Comparison of ENCODE assay signal across 8 cellular contexts in the genomic region with DNA sequence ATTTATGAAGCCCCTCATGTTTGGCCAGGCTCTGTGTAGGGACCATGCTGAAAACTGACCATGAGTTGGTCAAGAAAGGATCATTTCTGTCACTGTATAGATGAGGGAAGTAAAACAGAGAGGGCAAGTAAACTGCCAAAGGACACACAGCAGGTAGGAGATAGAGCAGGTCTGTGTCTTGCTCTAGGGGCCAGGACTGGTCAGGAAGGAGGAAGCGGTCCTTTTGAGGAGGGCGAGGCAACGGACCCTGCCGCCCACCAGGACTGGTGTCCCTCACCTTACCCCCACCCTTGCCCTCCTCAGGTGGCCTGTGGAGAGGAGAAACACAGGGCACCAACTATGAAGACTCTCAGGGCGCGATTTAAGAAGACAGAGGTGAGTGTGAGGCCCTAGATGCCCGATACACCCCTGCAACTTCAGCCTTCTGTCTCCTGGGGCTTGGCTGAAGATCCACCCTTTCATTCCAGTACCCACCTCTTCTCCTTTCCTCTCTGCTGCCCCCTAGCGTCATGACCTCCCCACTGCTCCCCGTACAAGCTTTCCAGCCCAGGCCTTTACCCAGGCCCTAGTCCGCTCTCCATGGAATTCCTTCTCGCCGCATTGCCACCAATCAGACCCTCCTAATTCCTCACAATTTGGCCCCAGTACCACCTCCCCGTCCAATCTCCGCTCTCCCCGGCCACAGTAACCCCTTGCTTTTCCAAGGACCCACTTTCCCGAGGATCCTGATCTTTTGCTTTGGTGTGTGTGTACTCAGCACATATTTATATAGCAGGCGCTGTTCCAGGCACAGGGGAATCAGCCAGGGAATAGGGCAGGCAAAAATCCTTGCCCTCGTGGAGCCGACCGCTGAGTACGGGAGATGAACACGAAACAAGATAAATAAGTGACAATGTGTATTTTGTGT. TPM values are rescaled to one million over a fixed set of nuclear protein-coding genes. Genes with fewer than 3 reads are reported as not detected.
DNase-seq lines count a peak whose midpoint lies in the region; ATAC-seq and TF ChIP-seq lines count a peak whose summit lies in the region.

No MANE protein-coding gene starts in this region.

- H3K27ac ChIP-seq in CD8-positive, alpha-beta T cell (ENCODE audit: low read depth, low read length): no peak overlapping the region
- H3K27ac ChIP-seq in neural progenitor cell: no peak overlapping the region
- no peak overlapping the region for H3K27ac ChIP-seq in stomach

- H3K27me3 ChIP-seq in CD8-positive, alpha-beta T cell (ENCODE audit: insufficient read depth, low read length): no peaks in the 10 kb centered on the region
- no peaks in the 10 kb centered on the region for H3K27me3 ChIP-seq in neural progenitor cell
- H3K27me3 ChIP-seq in stomach: peaks cover 0 to 36% (median 0%) of the 10 kb centered on the region in 3 donors

- peaks cover 7% of the 10 kb centered on the region for H3K79me2 ChIP-seq in neural progenitor cell (ENCODE audit: low read depth)

- peaks cover 17% of the 10 kb centered on the region for H3K4me1 Mint-ChIP-seq in CD8-positive, alpha-beta T cell (ENCODE audit: low read depth)
- peaks cover 11% of the 10 kb centered on the region for H3K4me1 Mint-ChIP-seq in neural progenitor cell

- no peak for TF ChIP-seq EP300 in stomach (IDR thresholded peaks at IDR 0.05)

- H3K9ac ChIP-seq in neural progenitor cell: no peak overlapping the region

- peak; percentile 52 for TF ChIP-seq CTCF in CD8-positive, alpha-beta T cell (IDR thresholded peaks at IDR 0.05)
- TF ChIP-seq CTCF in neural progenitor cell (IDR thresholded peaks at IDR 0.05) (peak; percentile 83), stomach (IDR thresholded peaks at IDR 0.05) (peak in 5 of 7 experiments; percentile 53 to 67 (median 65))

- peaks cover 17% of the 10 kb centered on the region for H3K4me1 ChIP-seq in CD8-positive, alpha-beta T cell (ENCODE audit: insufficient read depth, low read length)
- H3K4me1 ChIP-seq in neural progenitor cell (no peaks in the 10 kb centered on the region), stomach (peaks cover 12 to 30% (median 22%) of the 10 kb centered on the region in 4 donors)

- H3K27me3 Mint-ChIP-seq in CD8-positive, alpha-beta T cell (ENCODE audit: low read depth): peaks cover 2% of the 10 kb centered on the region
- H3K27me3 Mint-ChIP-seq in neural progenitor cell (ENCODE audit: insufficient read depth, low read depth): peaks cover 14% of the 10 kb centered on the region

- H3F3A ChIP-seq in neural progenitor cell (ENCODE audit: low read depth): peaks cover 6% of the 10 kb centered on the region

- peak; percentile 60 for ATAC-seq in CD8-positive, alpha-beta T cell
- ATAC-seq in GM21737 (IDR thresholded peaks at IDR 0.05; ENCODE audit: unreplicated experiment): no peak

- DNase-seq in CD8-positive, alpha-beta T cell: peak; percentile 53 to 84 (median 70)
- DNase-seq in HUDEP-2 (lab: John Stamatoyannopoulos, UW; ENCODE audit: unreplicated experiment in 76 of 76): peak in 69 of 76 experiments; percentile 20 to 97 (median 79)
- peak; percentile 83 for DNase-seq in OCI-M1 (lab: John Stamatoyannopoulos, UW)
- DNase-seq in activated T-cell treated with anti-CD3 and anti-CD28 coated beads for 4 hours: peak; percentile 76
- peak; percentile 54 for DNase-seq in fibroblast of gingiva (ENCODE audit: low read depth)
- DNase-seq in neural progenitor cell (ENCODE audit: low spot score): peak; percentile 90
- peak; percentile 86 for DNase-seq in stomach

- no peaks in the 10 kb centered on the region for H3K36me3 ChIP-seq in CD8-positive, alpha-beta T cell (ENCODE audit: insufficient read depth, low read length)
- no peaks in the 10 kb centered on the region for H3K36me3 ChIP-seq in neural progenitor cell
- no peaks in the 10 kb centered on the region for H3K36me3 ChIP-seq in stomach

- H3K27ac Mint-ChIP-seq in CD8-positive, alpha-beta T cell: no peak overlapping the region
- no peak overlapping the region for H3K27ac Mint-ChIP-seq in neural progenitor cell

- H3K4me2 ChIP-seq in neural progenitor cell: no peak overlapping the region

- H4K20me1 ChIP-seq in neural progenitor cell (ENCODE audit: low read depth): no peaks in the 10 kb centered on the region

- CTCF ChIA-PET in CD8-positive, alpha-beta T cell (lab: Charles Lee): interaction anchor here (1.7 to 4.3 kb wide), 2 partner anchors 15 to 177 kb away, joined by 4 to 13 read pairs; no protein-coding TSS in a partner anchor

- H3K4me3 Mint-ChIP-seq in CD8-positive, alpha-beta T cell: no peak overlapping the region
- peak overlapping the region; percentile 46 for H3K4me3 Mint-ChIP-seq in neural progenitor cell

- no peaks in the 10 kb centered on the region for H3K9me3 ChIP-seq in CD8-positive, alpha-beta T cell (ENCODE audit: low read length)
- H3K9me3 ChIP-seq in neural progenitor cell (ENCODE audit: low read depth) (no peaks in the 10 kb centered on the region), stomach (no peaks in the 10 kb centered on the region)

- H2AFZ ChIP-seq in neural progenitor cell (replicated peaks): peak overlapping the region; percentile 80

- intact Hi-C loops in CD8-positive, alpha-beta T cell (cut with DNase I, micrococcal nuclease): no loop called here
- intact Hi-C loops in stomach (cut with DNase I; ENCODE audit: low total_unique reads): loop anchor here (10.0 kb wide), 1 partner anchor 202 kb away; a partner anchor contains a TSS

- no peaks in the 10 kb centered on the region for H3K9me3 Mint-ChIP-seq in CD8-positive, alpha-beta T cell
- H3K9me3 Mint-ChIP-seq in neural progenitor cell: no peaks in the 10 kb centered on the region

- POLR2A ChIA-PET in CD8-positive, alpha-beta T cell (lab: Charles Lee): interaction anchor here (0.6 kb wide), 1 partner anchor 36 kb away, joined by 3 read pairs; no protein-coding TSS in a partner anchor

- H3K36me3 Mint-ChIP-seq in CD8-positive, alpha-beta T cell: peaks cover 3% of the 10 kb centered on the region
- H3K36me3 Mint-ChIP-seq in neural progenitor cell: no peaks in the 10 kb centered on the region

- WGBS in stomach, 5 donors: 24 to 32% (median 28%) methylated on average over 22 of the region's 22 CpGs

- no peak overlapping the region for H3K4me3 ChIP-seq in CD8-positive, alpha-beta T cell (ENCODE audit: low read depth, low read length)
- H3K4me3 ChIP-seq in neural progenitor cell (no peak overlapping the region), stomach (no peak overlapping the region)

- no peak for TF ChIP-seq POLR2A in stomach (IDR thresholded peaks at IDR 0.05)

RNA-seq across cellular contexts. Expression of a gene that starts 3.9 kb away (rescaled TPM):
- total RNA-seq in CD8-positive, alpha-beta T cell: 1 to 10 TPM in 1 of 2 experiments, under 1 TPM in 1; 0.83 to 1.2 TPM
- 0.15 and 2.3 TPM in 2 replicates for total RNA-seq in neural progenitor cell (ENCODE audit: low replicate concordance)
- total RNA-seq in stomach: 1 to 10 TPM in 3 of 5 donors, under 1 TPM in 1, not detected in 1; 0.29 to 6.1 (median 3.8) TPM
- polyA plus RNA-seq in stomach: 1 to 10 TPM; 1.6 to 2.3 (median 1.8) TPM

RNA-seq across cellular contexts. Expression of a gene that starts 4.0 kb away (rescaled TPM):
- 10 to 100 TPM; 12.0 to 13.0 TPM for total RNA-seq in CD8-positive, alpha-beta T cell
- total RNA-seq in neural progenitor cell (ENCODE audit: low replicate concordance) (20.1 and 27.6 TPM in 2 replicates), stomach (100 to 1,000 TPM in 2 of 5 donors, 10 to 100 TPM in 3; 14.0 to 160 (median 28.0) TPM)
- polyA plus RNA-seq in stomach: 10 to 100 TPM; 17.7 to 23.9 (median 19.5) TPM

RNA-seq across cellular contexts. Expression of a gene that starts 32.9 kb away (rescaled TPM):
- not detected for total RNA-seq in CD8-positive, alpha-beta T cell
- total RNA-seq in neural progenitor cell (ENCODE audit: low replicate concordance) (0.06 TPM in 1 of 2 replicates, not detected in the other), stomach (1 to 10 TPM in 2 of 5 donors, not detected in 3; 1.1 to 7.0 TPM)
- polyA plus RNA-seq in stomach: under 1 TPM; 0.03 to 0.61 (median 0.12) TPM

RNA-seq across cellular contexts. Expression of a gene that starts 43.0 kb away (rescaled TPM):
- total RNA-seq in CD8-positive, alpha-beta T cell: not detected
- total RNA-seq in neural progenitor cell (ENCODE audit: low replicate concordance) (not detected in 2 replicates), stomach (under 1 TPM in 1 of 5 donors, not detected in 4; 0.55 TPM)
- 1 to 10 TPM; 2.0 to 2.7 (median 2.7) TPM for polyA plus RNA-seq in stomach
